In the genomic region with DNA sequence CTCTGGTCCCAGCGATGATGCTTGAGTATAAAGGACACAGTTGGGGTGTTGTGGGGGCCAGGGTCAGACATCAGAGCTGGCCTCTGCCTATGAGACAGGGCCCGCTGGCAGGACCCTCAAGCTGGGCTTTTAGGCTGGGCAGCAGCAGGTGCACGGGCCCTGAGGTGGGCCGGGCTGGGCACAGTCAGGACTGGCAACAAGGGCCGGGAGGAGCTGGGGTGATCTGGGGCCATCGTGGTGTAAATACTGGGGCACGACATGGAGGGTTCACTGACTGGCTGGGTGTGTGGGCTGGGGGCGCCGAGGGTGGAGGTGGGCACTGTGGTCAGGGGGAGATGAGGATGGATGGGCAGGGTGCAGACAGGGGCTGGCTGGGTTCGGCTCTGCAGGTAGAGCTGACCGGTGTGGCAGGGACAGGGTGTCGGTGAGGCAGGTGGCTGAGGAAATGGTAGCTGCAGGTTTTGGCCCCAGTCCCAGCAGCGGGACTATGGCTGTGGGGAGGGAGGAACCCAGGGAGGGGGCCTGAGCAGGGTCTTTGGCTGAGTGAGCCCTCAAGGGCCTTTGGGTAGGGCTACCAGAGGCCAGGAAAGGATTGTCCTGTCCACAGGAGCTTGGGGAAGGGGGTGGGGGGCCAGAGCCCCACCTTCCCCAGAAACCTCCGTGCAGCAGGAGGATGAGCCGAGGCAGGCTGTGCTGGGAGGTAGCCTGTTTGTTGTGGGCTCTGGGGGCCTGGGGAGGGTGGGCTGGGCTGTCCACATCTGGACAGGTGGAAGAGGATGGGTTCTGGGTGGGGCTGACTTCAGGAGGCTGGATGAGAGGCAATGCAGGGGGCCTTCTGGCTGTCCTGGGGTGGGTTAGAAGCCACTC, we compare ENCODE assay signal across 10 cellular contexts.
DNase-seq lines count a peak whose midpoint lies in the region; ATAC-seq and TF ChIP-seq lines count a peak whose summit lies in the region.
"Had no signal": no experiment of that assay in that cellular context is flagged by ENCODE, and none has a peak within 500 bp of the region (broad histone marks: within the 10 kb centered on the region; RNA-seq: fewer than 3 reads in every experiment).

No MANE protein-coding gene starts in this region.

- H3K27me3 ChIP-seq in BLaER1 (no peaks in the 10 kb centered on the region), MM.1S (replicated peaks; ENCODE audit: insufficient read depth, low read length) (no peaks in the 10 kb centered on the region), colonic mucosa (no peaks in the 10 kb centered on the region)

- no peaks in the 10 kb centered on the region for H3K9me3 ChIP-seq in BLaER1
- H3K9me3 ChIP-seq in MM.1S (replicated peaks; ENCODE audit: insufficient read depth, low read length), result no peaks in the 10 kb centered on the region
- no peaks in the 10 kb centered on the region for H3K9me3 ChIP-seq in colonic mucosa

- H4K20me1 ChIP-seq in BLaER1 (peaks cover 37% of the 10 kb centered on the region), MM.1S (ENCODE audit: insufficient read depth, low read length) (no peaks in the 10 kb centered on the region)

- DNase-seq in MM.1S, result no peak
- peak; percentile 61 for DNase-seq in colonic mucosa
- peak; percentile 7 for DNase-seq in natural killer cell
- DNase-seq in UCSD-AML1 (lab: John Stamatoyannopoulos, UW; ENCODE audit: unreplicated experiment), result no peak
- DNase-seq in HT-29 (ENCODE audit: low spot score), result no peak
- DNase-seq: effector CD8-positive, alpha-beta T cell; NCI-H187 treated with DMSO at 0.1 percent for 48 hours had no signal

- H3K4me2 ChIP-seq in BLaER1 (peak overlapping the region; percentile 97), MM.1S (ENCODE audit: low read depth, low read length) (peak overlapping the region; percentile 81; the same call in 1 of the 2 replicates)

- peak overlapping the region; percentile 57; the same call in 1 of the 2 replicates for H2AFZ ChIP-seq in MM.1S (ENCODE audit: low read length)

- no peak for ATAC-seq in natural killer cell
- no peak for ATAC-seq in GM19467 (IDR thresholded peaks at IDR 0.05; ENCODE audit: unreplicated experiment)
- ATAC-seq in GM18498 (IDR thresholded peaks at IDR 0.05; ENCODE audit: unreplicated experiment), result no peak

- 0 out of 2 replicates have a peak, but pooled peaks cover 3% of the 10 kb centered on the region for H3K79me2 ChIP-seq in MM.1S (ENCODE audit: low read length)

- no peaks in the 10 kb centered on the region for H3K36me3 Mint-ChIP-seq in natural killer cell

- H3K4me1 ChIP-seq in BLaER1 (peaks cover 66% of the 10 kb centered on the region), MM.1S (ENCODE audit: low read length) (peaks cover 14% of the 10 kb centered on the region), colonic mucosa (peaks cover 7% of the 10 kb centered on the region)

- H3K4me1 Mint-ChIP-seq in natural killer cell, result peaks cover 0 to 5% of the 10 kb centered on the region in 2 donors

- peaks cover 22 to 27% of the 10 kb centered on the region in 2 donors for H3K27me3 Mint-ChIP-seq in natural killer cell (ENCODE audit: low read depth in 2 of 2)

- intact Hi-C loops in colonic mucosa (cut with DNase I) (loop anchor here (10.0 kb wide), 1 partner anchor 321 kb away; no protein-coding TSS in a partner anchor), natural killer cell (cut with micrococcal nuclease) (no loop called here)

- H3K36me3 ChIP-seq in BLaER1 (no peaks in the 10 kb centered on the region), MM.1S (replicated peaks; ENCODE audit: insufficient read depth, low read length) (no peaks in the 10 kb centered on the region), colonic mucosa (no peaks in the 10 kb centered on the region)

- H3F3A ChIP-seq in MM.1S (ENCODE audit: insufficient read depth, low read length), result no peaks in the 10 kb centered on the region; the same call in 1 of the 2 replicates

- H3K9ac ChIP-seq in BLaER1, result peak overlapping the region; percentile 66
- peak overlapping the region; percentile 77 for H3K9ac ChIP-seq in MM.1S (ENCODE audit: low read length)
- peak overlapping the region; percentile 64 to 68 for H3K9ac ChIP-seq in colonic mucosa (ENCODE audit: low read depth in 2 of 2, low read length in 2 of 2)

- no peaks in the 10 kb centered on the region for H3K9me3 Mint-ChIP-seq in natural killer cell

- peak overlapping the region; percentile 42; the same call in 1 of the 2 replicates for H3K4me3 ChIP-seq in BLaER1
- peak overlapping the region; percentile 44; the same call in 1 of the 2 replicates for H3K4me3 ChIP-seq in MM.1S (ENCODE audit: low read length)
- no peak overlapping the region for H3K4me3 ChIP-seq in colonic mucosa

- H3K27ac Mint-ChIP-seq in natural killer cell, result no peak overlapping the region

- TF ChIP-seq CTCF in MM.1S (IDR thresholded peaks at IDR 0.05; ENCODE audit: low read length) (no peak), colonic mucosa (IDR thresholded peaks at IDR 0.05) (no peak), natural killer cell (IDR thresholded peaks at IDR 0.05) (no peak)

- H3K27ac ChIP-seq in BLaER1, result peak overlapping the region; percentile 79
- peak overlapping the region; percentile 75; the same call in 1 of the 2 replicates for H3K27ac ChIP-seq in MM.1S (ENCODE audit: low read length)
- H3K27ac ChIP-seq in colonic mucosa, result peak overlapping the region; percentile 72

- H3K4me3 Mint-ChIP-seq in natural killer cell, result no peak overlapping the region

- H3K9me2 ChIP-seq in MM.1S (replicated peaks; ENCODE audit: insufficient read depth, low read length), result no peaks in the 10 kb centered on the region

Comparison
In these comparisons a context has a peak if more than half of its experiments do, and no peak if none do; other contexts are left out.
1. DNase-seq: peak in colonic mucosa (single experiment) and natural killer cell (single experiment); none in MM.1S (single experiment), UCSD-AML1 (single experiment) and HT-29 (single experiment).
2. Peak in every context shown above with its lines, with median percentiles within 50 percentile points of each other: H3K27ac ChIP-seq and H3K9ac ChIP-seq.